8 cellular contexts compared by ENCODE assay signal in the genomic region with DNA sequence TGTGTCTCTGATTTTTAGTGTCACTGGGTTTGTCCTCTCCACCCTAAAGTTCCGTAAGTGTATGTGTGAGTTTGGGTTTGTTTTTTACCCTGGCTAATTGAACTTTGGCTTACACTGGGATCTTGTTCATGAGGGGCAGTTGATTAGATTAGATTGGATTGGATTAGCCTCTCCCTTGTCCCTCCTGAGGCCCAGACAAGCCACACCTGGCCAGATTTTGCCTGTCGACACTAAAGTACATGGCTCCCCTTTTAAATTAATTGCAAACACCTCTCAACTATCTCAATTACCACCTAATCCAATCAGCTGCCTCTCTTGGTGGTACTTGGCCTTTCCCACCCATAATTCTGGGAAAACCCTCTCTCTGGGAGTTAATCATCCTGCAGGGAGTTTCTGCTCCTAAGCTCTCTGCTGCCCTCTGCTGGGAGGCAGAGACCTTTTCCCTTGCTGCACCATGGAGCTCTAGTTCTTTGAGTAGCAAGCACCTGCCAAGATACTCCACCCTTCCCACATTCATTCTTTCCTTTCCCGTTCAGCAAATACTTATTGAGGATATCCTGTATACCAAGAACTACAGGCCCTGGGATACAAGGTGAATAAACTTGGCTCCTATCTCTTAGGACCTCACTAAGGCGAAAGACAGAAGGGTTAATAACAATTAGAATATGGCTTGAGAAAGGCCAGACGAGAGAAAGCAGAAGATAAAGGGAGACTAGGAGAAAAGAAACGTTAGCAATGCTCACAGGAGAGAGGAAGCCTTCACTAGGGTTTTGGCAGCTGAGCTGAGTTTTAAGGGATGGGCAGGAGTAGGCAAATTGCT. TPM values are rescaled to one million over a fixed set of nuclear protein-coding genes. Genes with fewer than 3 reads are reported as not detected.
A peak's percentile ranks its signal among the peaks of the same experiment; 100 is the strongest.
DNase-seq lines count a peak whose midpoint lies in the region; ATAC-seq, FAIRE-seq and TF ChIP-seq lines count a peak whose summit lies in the region.

No MANE protein-coding gene starts in this region.

- H2AK9ac ChIP-seq in IMR-90 (replicated peaks; ENCODE audit: low read depth, low read length, poor library complexity), result no peak overlapping the region

- dilution Hi-C loops in IMR-90 (cut with HindIII; ENCODE audit: low sequenced_read_pairs, unreplicated experiment), result no loop called here

- no peaks in the 10 kb centered on the region for H3K79me1 ChIP-seq in IMR-90 (ENCODE audit: low read depth in 1 of 2, low read length in 2 of 2)

- no peak overlapping the region for H3K56ac ChIP-seq in IMR-90 (ENCODE audit: extremely low read depth, insufficient read depth, low read length)

- no peak overlapping the region for H2BK15ac ChIP-seq in IMR-90 (ENCODE audit: low read depth, low read length)

- H2BK20ac ChIP-seq in IMR-90 (ENCODE audit: low read depth, low read length), result peak overlapping the region; percentile 16; the same call in 1 of the 2 replicates

- H3K18ac ChIP-seq in IMR-90 (ENCODE audit: low read depth, low read length), result no peak overlapping the region

- no peak overlapping the region for H3K9ac ChIP-seq in IMR-90 (ENCODE audit: low read depth, low read length)

- CTCF ChIA-PET in IMR-90 (lab: Yijun Ruan, JAX), result interaction anchor here (0.5 to 2.2 kb wide), 15 partner anchors 11 to 894 kb away, joined by 3 to 11 read pairs (median 4); no protein-coding TSS in a partner anchor

- H2AK5ac ChIP-seq in IMR-90 (ENCODE audit: low read depth, low read length), result no peak overlapping the region

- no TSS peak for BruUV-seq in IMR-90 (replicated peaks; lab: Mats Ljungman, UMichigan)

- H3K4me1 ChIP-seq in IMR-90 (ENCODE audit: control insufficient read depth, insufficient read depth, low read length), result peaks cover 2% of the 10 kb centered on the region; the same call in 1 of the 2 replicates
- no peaks in the 10 kb centered on the region for H3K4me1 ChIP-seq in testis

- no peak overlapping the region for H4K91ac ChIP-seq in IMR-90 (ENCODE audit: insufficient read depth, low read depth, low read length)

- H2BK120ac ChIP-seq in IMR-90 (ENCODE audit: low read depth, low read length), result peak overlapping the region; percentile 21; the same call in 1 of the 2 replicates

- H3K36me3 ChIP-seq in IMR-90 (ENCODE audit: control insufficient read depth, insufficient read depth, low read length) (no peaks in the 10 kb centered on the region), testis (ENCODE audit: low read depth, missing control alignments) (no peaks in the 10 kb centered on the region)

- peak; percentile 91 for TF ChIP-seq RAD21 in IMR-90 (IDR thresholded peaks at IDR 0.05; ENCODE audit: low read length)

- H3K27ac ChIP-seq in IMR-90 (ENCODE audit: insufficient read depth, low read length) (no peak overlapping the region), testis (no peak overlapping the region)

- H4K5ac ChIP-seq in IMR-90 (ENCODE audit: low read depth, low read length), result no peak overlapping the region

- POLR2A ChIA-PET in IMR-90 (lab: Charles Lee; ENCODE audit: unreplicated experiment), result interaction anchor here (0.6 kb wide), 1 partner anchor 325 kb away, joined by 6 read pairs; no protein-coding TSS in a partner anchor

- H3K4ac ChIP-seq in IMR-90 (ENCODE audit: low read depth, low read length), result no peak overlapping the region

- TF ChIP-seq POLR2A in IMR-90 (IDR thresholded peaks at IDR 0.05; ENCODE audit: low read depth, low read length) (no peak), testis (IDR thresholded peaks at IDR 0.05) (no peak)

- H3K9me1 ChIP-seq in IMR-90 (ENCODE audit: insufficient read depth, low read length), result no peaks in the 10 kb centered on the region

- H3K27me3 ChIP-seq in IMR-90 (ENCODE audit: control insufficient read depth, insufficient read depth, low read length) (peaks cover 4% of the 10 kb centered on the region; the same call in 1 of the 2 replicates), testis (no peaks in the 10 kb centered on the region)

- H2AFZ ChIP-seq in IMR-90 (replicated peaks; ENCODE audit: low read length, poor library complexity), result no peak overlapping the region

- H4K8ac ChIP-seq in IMR-90 (ENCODE audit: low read depth in 2 of 2, low read length in 2 of 2), result peak overlapping the region in 1 of 2 experiments; percentile 17; a peak in 1 of 4 replicates

- no peak overlapping the region for H3K14ac ChIP-seq in IMR-90 (replicated peaks; ENCODE audit: low read depth, low read length)

- intact Hi-C loops in IMR-90 (cut with micrococcal nuclease) (loop anchor here (1.0 kb wide), 3 partner anchors 199 to 340 kb away; no protein-coding TSS in a partner anchor), testis (cut with DNase I; ENCODE audit: low total_unique reads) (no loop called here)

- WGBS in IMR-90 (ENCODE audit: extremely low coverage in 2 of 2, insufficient read length in 1 of 2), 2 experiments, result 33% methylated on average over 1 of the region's 6 CpGs; no CpG with 5 or more reads in 1 of the 2 experiments
- 39 to 44% methylated on average over 6 of the region's 6 CpGs for WGBS in testis, 2 donors

- FAIRE-seq in RCC 7860 (lab: Jason Lieb, UNC), result no peak

- peak; percentile 31 for DNase-seq in Caki2 (ENCODE audit: low read depth)
- DNase-seq in IMR-90, result peak; percentile 70
- DNase-seq in RCC 7860 (ENCODE audit: low spot score), result peak; percentile 18
- DNase-seq in activated T-helper 1 cell treated with anti-CD3 and anti-CD28 coated beads, Interleukin-2, amount 50 U/mL, for 16 hours (ENCODE audit: low read depth in 1 of 2, low spot score in 1 of 2), result peak; percentile 26 to 27
- peak; percentile 83 for DNase-seq in fibroblast of villous mesenchyme (ENCODE audit: low read depth)
- DNase-seq in non-pigmented ciliary epithelial cell (ENCODE audit: low read depth), result peak; percentile 51
- peak; percentile 83 for DNase-seq in testis

- no peak overlapping the region for H2BK5ac ChIP-seq in IMR-90 (ENCODE audit: low read depth, low read length, poor library complexity, severe bottlenecking)

- TF ChIP-seq CTCF in IMR-90 (conservative IDR thresholded peaks at IDR 0.05; ENCODE audit: low read depth, low read length), result peak; percentile 90
- TF ChIP-seq CTCF in fibroblast of villous mesenchyme (IDR thresholded peaks at IDR 0.05; ENCODE audit: insufficient read depth, low read depth, low read length), result peak; percentile 98
- TF ChIP-seq CTCF in testis (IDR thresholded peaks at IDR 0.05), result peak; percentile 52 to 74 (median 62)

- no peak overlapping the region for H3K23ac ChIP-seq in IMR-90 (ENCODE audit: low read depth, low read length)

- H3K4me2 ChIP-seq in IMR-90 (ENCODE audit: low read depth, low read length), result no peak overlapping the region

- peak; percentile 94 for ATAC-seq in IMR-90 (ENCODE audit: low read depth)
- no peak for ATAC-seq in HG03095 (IDR thresholded peaks at IDR 0.05; ENCODE audit: unreplicated experiment)

- in situ Hi-C loops in Caki2 (cut with HindIII; ENCODE audit: low pct_unique_long_range_greater_than_20kb, low sequenced_read_pairs), result no loop called here
- in situ Hi-C loops in IMR-90 (cut with MboI; ENCODE audit: low sequenced_read_pairs), result loop anchor here (5.0 kb wide), 2 partner anchors 198 to 288 kb away; no protein-coding TSS in a partner anchor

- no peaks in the 10 kb centered on the region for H4K20me1 ChIP-seq in IMR-90 (ENCODE audit: insufficient read depth, low read length)

- H3K4me3 ChIP-seq in IMR-90 (ENCODE audit: insufficient read depth, low read depth, low read length) (no peak overlapping the region), fibroblast of villous mesenchyme (ENCODE audit: low read depth, low read length) (no peak overlapping the region), testis (no peak overlapping the region)

- H3K9me3 ChIP-seq in IMR-90 (ENCODE audit: control insufficient read depth, insufficient read depth, low read length), result no peaks in the 10 kb centered on the region
- H3K9me3 ChIP-seq in testis, result no peaks in the 10 kb centered on the region

TF ChIP-seq in IMR-90, 13 proteins besides CTCF, POLR2A, EP300 and RAD21:
- TF ChIP-seq MAZ (IDR thresholded peaks at IDR 0.05; ENCODE audit: borderline replicate concordance, low read depth, low read length) (no peak), SMC3 (IDR thresholded peaks at IDR 0.05; ENCODE audit: low read depth, low read length) (peak; percentile 95)

RNA-seq across cellular contexts. Expression of a gene that starts 60.0 kb away (rescaled TPM):
- 10.2 and 22.2 TPM in 2 replicates for total RNA-seq in Caki2 (2014; rRNA removed; shearing (Covaris generic); ENCODE audit: low replicate concordance)
- total RNA-seq in IMR-90 (2012; rRNA removed), result 5.4 and 28.1 TPM in 2 replicates
- polyA plus RNA-seq in IMR-90 (2012; rRNA removed), result 11.8 and 15.5 TPM in 2 replicates
- polyA plus RNA-seq in IMR-90 (2012; cell fraction: cytosol; rRNA removed), result 1.3 and 3.0 TPM in 2 replicates
- polyA plus RNA-seq in IMR-90 (2012; cell fraction: nucleus; rRNA removed; ENCODE audit: low replicate concordance), result 1.5 and 19.0 TPM in 2 replicates
- total RNA-seq in fibroblast of villous mesenchyme, result 32.9 and 38.4 TPM in 2 replicates
- 10 to 100 TPM; 22.0 to 52.3 TPM for total RNA-seq in testis
- polyA plus RNA-seq in testis (ENCODE audit: insufficient read depth, low read depth, low replicate concordance), result 22.7 TPM

Comparison
In these comparisons a context has a peak if more than half of its experiments do, and no peak if none do; other contexts are left out.
1. DNase-seq: peak in every context shown above with its lines; median percentile 83 in fibroblast of villous mesenchyme; 83 in testis; 70 in IMR-90; 51 in non-pigmented ciliary epithelial cell; 31 in Caki2; 26 in activated T-helper 1 cell treated with anti-CD3 and anti-CD28 coated beads, Interleukin-2, amount 50 U/mL, for 16 hours; 18 in RCC 7860.